In genomic region chr12:66767454-66768002, GRCh38 we compare ENCODE assay signal across 14 cellular contexts.
"Had no signal": no experiment of that assay in that cellular context is flagged by ENCODE, and none has a peak within 500 bp of the region (broad histone marks: within the 10 kb centered on the region; RNA-seq: fewer than 3 reads in every experiment).

No MANE protein-coding gene starts in this region.

- H3K9me3 Mint-ChIP-seq: activated naive CD4-positive, alpha-beta T cell treated with anti-CD3 and anti-CD28 coated beads for 36 hours; mesothelial cell of epicardium; nephron progenitor cell; stimulated activated naive CD8-positive, alpha-beta T cell treated with anti-CD3 and anti-CD28 coated beads, Interleukin-15, Interleukin-2, amounts not matched to agents 100 ng/mL and 50 ng/mL, for 24 hours; T-helper 2 cell treated with Interferon-gamma antibody and Interleukin-4, amounts not matched to agents 5 μg/mL and 100 μg/mL, for 36 hours; WTC11 had no signal

- DNase-seq: activated CD4-positive, alpha-beta T cell treated with anti-CD3 and anti-CD28 coated beads for 36 hours; activated CD4-positive, alpha-beta T cell treated with anti-CD3 and anti-CD28 coated beads, Interleukin-2, amount 50 U/mL, for 48 hours; activated CD8-positive, alpha-beta memory T cell treated with anti-CD3 and anti-CD28 coated beads, Interleukin-2, amount 10 ng/mL, durations not matched to agents 7 days and 5 days; activated naive CD4-positive, alpha-beta T cell treated with anti-CD3 and anti-CD28 coated beads for 36 hours; amniotic stem cell; effector CD4-positive, alpha-beta T cell; heart left ventricle; left lung; nephron progenitor cell; occipital lobe had no signal

- H3K36me3 Mint-ChIP-seq: mesothelial cell of epicardium, WTC11 had no signal

- H3K27ac Mint-ChIP-seq: activated CD4-positive, alpha-beta T cell treated with anti-CD3 and anti-CD28 coated beads for 36 hours; activated CD8-positive, alpha-beta memory T cell treated with anti-CD3 and anti-CD28 coated beads, Interleukin-2, amount 10 ng/mL, durations not matched to agents 7 days and 5 days; activated naive CD4-positive, alpha-beta T cell treated with anti-CD3 and anti-CD28 coated beads for 36 hours; mesothelial cell of epicardium; stimulated activated naive CD8-positive, alpha-beta T cell treated with anti-CD3 and anti-CD28 coated beads, Interleukin-15, Interleukin-2, amounts not matched to agents 100 ng/mL and 50 ng/mL, for 24 hours; T-helper 2 cell treated with Interferon-gamma antibody and Interleukin-4, amounts not matched to agents 5 μg/mL and 100 μg/mL, for 36 hours; WTC11 had no signal

- H3K4me3 Mint-ChIP-seq: activated CD4-positive, alpha-beta T cell treated with anti-CD3 and anti-CD28 coated beads for 36 hours; activated CD8-positive, alpha-beta memory T cell treated with anti-CD3 and anti-CD28 coated beads, Interleukin-2, amount 10 ng/mL, durations not matched to agents 7 days and 5 days; activated naive CD4-positive, alpha-beta T cell treated with anti-CD3 and anti-CD28 coated beads for 36 hours; mesothelial cell of epicardium; nephron progenitor cell; stimulated activated naive CD8-positive, alpha-beta T cell treated with anti-CD3 and anti-CD28 coated beads, Interleukin-15, Interleukin-2, amounts not matched to agents 100 ng/mL and 50 ng/mL, for 24 hours; T-helper 2 cell treated with Interferon-gamma antibody and Interleukin-4, amounts not matched to agents 5 μg/mL and 100 μg/mL, for 36 hours; WTC11 had no signal

- H3K27me3 Mint-ChIP-seq: activated CD4-positive, alpha-beta T cell treated with anti-CD3 and anti-CD28 coated beads for 36 hours; stimulated activated naive CD8-positive, alpha-beta T cell treated with anti-CD3 and anti-CD28 coated beads, Interleukin-15, Interleukin-2, amounts not matched to agents 100 ng/mL and 50 ng/mL, for 24 hours had no signal
